In genomic region chr22:17451251-17451765, GRCh38 we compare ENCODE assay signal across 16 cellular contexts.
"Had no signal": no experiment of that assay in that cellular context is flagged by ENCODE, and none has a peak within 500 bp of the region (broad histone marks: within the 10 kb centered on the region; RNA-seq: fewer than 3 reads in every experiment).

No MANE protein-coding gene starts in this region.

- H3K27me3 ChIP-seq: spleen had no signal

- DNase-seq: activated CD4-positive, alpha-beta T cell treated with anti-CD3 and anti-CD28 coated beads for 36 hours; activated CD4-positive, alpha-beta T cell treated with anti-CD3 and anti-CD28 coated beads, Interleukin-2, amount 50 U/mL, for 48 hours; activated naive CD4-positive, alpha-beta T cell; activated naive CD8-positive, alpha-beta T cell treated with anti-CD3 and anti-CD28 coated beads for 36 hours; amniotic stem cell; dorsolateral prefrontal cortex; erythroblast; foreskin melanocyte; head of caudate nucleus; left cardiac atrium; mesenchymal stem cell; natural killer cell; spleen; stimulated activated CD4-positive, alpha-beta T cell treated with anti-CD3 and anti-CD28 coated beads, Interleukin-4, amount 100 ng/mL, for 4 hours; stimulated activated naive B cell treated with anti-CD40 and anti-IgM and Interleukin-4, amounts not matched to agents 10 μg/mL and 1 μg/mL and 100 μg/mL, for 72 hours had no signal

- H3K27ac ChIP-seq: dorsolateral prefrontal cortex, spleen had no signal

- H3K36me3 ChIP-seq: spleen had no signal

- ATAC-seq: activated CD4-positive, alpha-beta T cell treated with anti-CD3 and anti-CD28 coated beads for 36 hours; left cardiac atrium; natural killer cell; stimulated activated naive B cell treated with anti-CD40 and anti-IgM and Interleukin-4, amounts not matched to agents 10 μg/mL and 1 μg/mL and 100 μg/mL, for 72 hours had no signal

- FAIRE-seq: TTC549 had no signal

- H3K4me3 ChIP-seq: dorsolateral prefrontal cortex, spleen had no signal

- H3K4me1 ChIP-seq: spleen had no signal
